21 cellular contexts compared by ENCODE assay signal in the genomic region with DNA sequence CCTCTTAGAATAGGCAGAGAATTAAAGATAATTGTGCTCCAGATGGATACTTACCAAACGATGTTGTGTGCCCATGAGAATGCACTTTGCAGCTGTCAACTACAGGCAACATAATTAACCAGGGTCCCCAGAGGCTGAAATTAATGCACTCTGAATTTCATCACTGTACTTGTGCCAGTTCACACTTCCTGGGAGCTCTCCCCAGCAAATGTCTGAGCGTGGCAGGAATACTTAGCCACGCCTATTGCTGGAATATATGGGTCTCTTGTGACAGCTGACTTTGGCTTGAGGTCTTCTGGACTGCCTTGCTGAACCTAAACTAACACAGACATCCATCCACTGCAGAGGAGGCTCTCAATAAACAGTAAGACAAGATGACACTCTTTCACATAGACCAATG. TPM values are rescaled to one million over a fixed set of nuclear protein-coding genes. Genes with fewer than 3 reads are reported as not detected.
A peak's percentile ranks its signal among the peaks of the same experiment; 100 is the strongest.
DNase-seq lines count a peak whose midpoint lies in the region; ATAC-seq and TF ChIP-seq lines count a peak whose summit lies in the region.
"Had no signal": no experiment of that assay in that cellular context is flagged by ENCODE, and none has a peak within 500 bp of the region (broad histone marks: within the 10 kb centered on the region; RNA-seq: fewer than 3 reads in every experiment).

No MANE protein-coding gene starts in this region.

- POLR2A ChIA-PET in activated CD8-positive, alpha-beta T cell treated with anti-CD3 and anti-CD28 coated beads for 36 hours (lab: Charles Lee), result no interaction called here

- peaks cover 6 to 12% (median 8%) of the 10 kb centered on the region in 11 experiments for H3K9me3 ChIP-seq in BLaER1 treated with 17β-estradiol and CSF1 and Interleukin-3, amounts not matched to agents 10 nM and 100 nM (replicated peaks in 1 of 11)

- TF ChIP-seq CTCF in endothelial cell (IDR thresholded peaks at IDR 0.05; ENCODE audit: unreplicated experiment), result no peak
- TF ChIP-seq CTCF in activated CD8-positive, alpha-beta T cell treated with anti-CD3 and anti-CD28 coated beads for 36 hours (IDR thresholded peaks at IDR 0.05), result no peak

- H3K27me3 ChIP-seq in BLaER1 treated with 17β-estradiol and CSF1 and Interleukin-3, amounts not matched to agents 10 nM and 100 nM, result no peaks in the 10 kb centered on the region

- H3K4me3 Mint-ChIP-seq in endothelial cell (ENCODE audit: unreplicated experiment), result no peak overlapping the region
- H3K4me3 Mint-ChIP-seq in activated CD8-positive, alpha-beta T cell treated with anti-CD3 and anti-CD28 coated beads for 36 hours, result no peak overlapping the region
- H3K4me3 Mint-ChIP-seq: GM23338; T-helper 1 cell treated with Interleukin-12 subunit alpha and Interleukin-12 subunit beta and Interleukin-4 antibody, amounts not matched to agents 30 μg/mL and 1 μg/mL, for 36 hours had no signal

- peak overlapping the region in 8 of 11 experiments; percentile 7 to 42 (median 28); a peak in 11 of 22 replicates for H3K4me2 ChIP-seq in BLaER1 treated with 17β-estradiol and CSF1 and Interleukin-3, amounts not matched to agents 10 nM and 100 nM
- H3K4me2 ChIP-seq: GM23338 had no signal

- no peak overlapping the region for H3K9ac ChIP-seq in BLaER1 treated with 17β-estradiol and CSF1 and Interleukin-3, amounts not matched to agents 10 nM and 100 nM

- H4K20me1 ChIP-seq in BLaER1 treated with 17β-estradiol and CSF1 and Interleukin-3, amounts not matched to agents 10 nM and 100 nM, result no peaks in the 10 kb centered on the region

- H3K36me3 Mint-ChIP-seq in endothelial cell (ENCODE audit: low read depth, unreplicated experiment), result no peaks in the 10 kb centered on the region
- H3K36me3 Mint-ChIP-seq in activated CD8-positive, alpha-beta T cell treated with anti-CD3 and anti-CD28 coated beads for 36 hours (ENCODE audit: low read depth), result no peaks in the 10 kb centered on the region

- intact Hi-C loops in activated CD8-positive, alpha-beta T cell treated with anti-CD3 and anti-CD28 coated beads for 36 hours (cut with micrococcal nuclease), result no loop called here

- peaks cover 0 to 14% (median 6%) of the 10 kb centered on the region in 10 experiments; a peak in 9 of 20 replicates for H3K4me1 ChIP-seq in BLaER1 treated with 17β-estradiol and CSF1 and Interleukin-3, amounts not matched to agents 10 nM and 100 nM
- H3K4me1 ChIP-seq: SJSA1 had no signal

- no peak for ATAC-seq in GM18511 (IDR thresholded peaks at IDR 0.05; ENCODE audit: unreplicated experiment)
- no peak for ATAC-seq in activated CD8-positive, alpha-beta T cell treated with anti-CD3 and anti-CD28 coated beads for 36 hours
- ATAC-seq: GM12878, GM23338, HepG2, Panc1 had no signal

- H3K4me1 Mint-ChIP-seq in endothelial cell (ENCODE audit: unreplicated experiment), result peaks cover 8% of the 10 kb centered on the region
- no peaks in the 10 kb centered on the region for H3K4me1 Mint-ChIP-seq in activated CD8-positive, alpha-beta T cell treated with anti-CD3 and anti-CD28 coated beads for 36 hours (ENCODE audit: low read depth)

- no peak overlapping the region for H3K4me3 ChIP-seq in BLaER1 treated with 17β-estradiol and CSF1 and Interleukin-3, amounts not matched to agents 10 nM and 100 nM
- H3K4me3 ChIP-seq: GM12878, GM23338, SJSA1 had no signal

- H3K9me3 Mint-ChIP-seq in endothelial cell (ENCODE audit: unreplicated experiment), result no peaks in the 10 kb centered on the region
- H3K9me3 Mint-ChIP-seq in activated CD8-positive, alpha-beta T cell treated with anti-CD3 and anti-CD28 coated beads for 36 hours, result peaks cover 2% of the 10 kb centered on the region

- H3K36me3 ChIP-seq in BLaER1 treated with 17β-estradiol and CSF1 and Interleukin-3, amounts not matched to agents 10 nM and 100 nM, result no peaks in the 10 kb centered on the region
- H3K36me3 ChIP-seq: SJSA1 had no signal

- CTCF ChIA-PET in activated CD8-positive, alpha-beta T cell treated with anti-CD3 and anti-CD28 coated beads for 36 hours (lab: Charles Lee), result interaction anchor here (0.9 kb wide), 1 partner anchor 9 kb away, joined by 4 read pairs; no protein-coding TSS in a partner anchor

- H3K27ac ChIP-seq in BLaER1 treated with 17β-estradiol and CSF1 and Interleukin-3, amounts not matched to agents 10 nM and 100 nM, result no peak overlapping the region
- H3K27ac ChIP-seq: SJSA1 had no signal

- no peaks in the 10 kb centered on the region for H3K27me3 Mint-ChIP-seq in endothelial cell (ENCODE audit: unreplicated experiment)
- H3K27me3 Mint-ChIP-seq in activated CD8-positive, alpha-beta T cell treated with anti-CD3 and anti-CD28 coated beads for 36 hours, result peaks cover 5% of the 10 kb centered on the region

- no peak overlapping the region for H3K27ac Mint-ChIP-seq in endothelial cell (ENCODE audit: unreplicated experiment)
- no peak overlapping the region for H3K27ac Mint-ChIP-seq in activated CD8-positive, alpha-beta T cell treated with anti-CD3 and anti-CD28 coated beads for 36 hours
- H3K27ac Mint-ChIP-seq: GM23338; T-helper 1 cell treated with Interleukin-12 subunit alpha and Interleukin-12 subunit beta and Interleukin-4 antibody, amounts not matched to agents 30 μg/mL and 1 μg/mL, for 36 hours had no signal

- DNase-seq in DMS 273 treated with DMSO at 0.1 percent for 48 hours (lab: John Stamatoyannopoulos, UW) (peak; percentile 57), NCI-H1694 treated with DMSO at 0.1 percent for 48 hours (lab: John Stamatoyannopoulos, UW) (peak; percentile 57), NCI-H69 (lab: John Stamatoyannopoulos, UW) (peak; percentile 93), endothelial cell (ENCODE audit: low spot score) (no peak)
- DNase-seq in activated CD8-positive, alpha-beta T cell treated with anti-CD3 and anti-CD28 coated beads for 36 hours, result no peak
- DNase-seq: AML-193, COR-L47, EL, HCEC 1CT, KBM-7, NCI-H146, NCI-H2081 treated with DMSO at 0.1 percent for 48 hours, NCI-H446 treated with DMSO at 0.1 percent for 48 hours had no signal

RNA-seq across cellular contexts. Expression of gene C1QTNF2, which starts 11.9 kb away (rescaled TPM):
- total RNA-seq in endothelial cell (ENCODE audit: unreplicated experiment), result not detected
- total RNA-seq in activated CD8-positive, alpha-beta T cell treated with anti-CD3 and anti-CD28 coated beads for 36 hours, result not detected
- total RNA-seq: GM12878, HepG2 had no signal

RNA-seq across cellular contexts. Expression of gene FAM200C, which starts 17.5 kb away (rescaled TPM):
- total RNA-seq in endothelial cell (ENCODE audit: unreplicated experiment), result 3.2 TPM
- under 1 TPM; 0.83 to 0.97 TPM for total RNA-seq in activated CD8-positive, alpha-beta T cell treated with anti-CD3 and anti-CD28 coated beads for 36 hours

RNA-seq across cellular contexts. Expression of gene SLU7, which starts 36.5 kb away (rescaled TPM):
- 53.1 TPM for total RNA-seq in endothelial cell (ENCODE audit: unreplicated experiment)
- total RNA-seq in activated CD8-positive, alpha-beta T cell treated with anti-CD3 and anti-CD28 coated beads for 36 hours, result 10 to 100 TPM; 38.4 to 40.9 TPM

RNA-seq across cellular contexts. Expression of gene PTTG1, which starts 39.3 kb away (rescaled TPM):
- 25.1 TPM for total RNA-seq in endothelial cell (ENCODE audit: unreplicated experiment)
- total RNA-seq in activated CD8-positive, alpha-beta T cell treated with anti-CD3 and anti-CD28 coated beads for 36 hours, result 100 to 1,000 TPM; 132 to 139 TPM

Comparison
In these comparisons a context has a peak if more than half of its experiments do, and no peak if none do; other contexts are left out.
1. DNase-seq: peak in DMS 273 treated with DMSO at 0.1 percent for 48 hours (single experiment), NCI-H1694 treated with DMSO at 0.1 percent for 48 hours (single experiment) and NCI-H69 (single experiment); none in endothelial cell (single experiment) and activated CD8-positive, alpha-beta T cell treated with anti-CD3 and anti-CD28 coated beads for 36 hours (single experiment).